Comparison of ENCODE assay signal across 13 cellular contexts in genomic region chr7:107560898-107561516, GRCh38. TPM values are rescaled to one million over a fixed set of nuclear protein-coding genes. Genes with fewer than 3 reads are reported as not detected.
A peak's percentile ranks its signal among the peaks of the same experiment; 100 is the strongest.
DNase-seq lines count a peak whose midpoint lies in the region; TF ChIP-seq lines count a peak whose summit lies in the region.
"Had no signal": no experiment of that assay in that cellular context is flagged by ENCODE, and none has a peak within 500 bp of the region (broad histone marks: within the 10 kb centered on the region; RNA-seq: fewer than 3 reads in every experiment).

No MANE protein-coding gene starts in this region.

- DNase-seq in activated CD4-positive, alpha-beta T cell treated with anti-CD3 and anti-CD28 coated beads, Interleukin-2, amount 10 ng/mL, durations not matched to agents 7 days and 5 days: peak; percentile 58
- DNase-seq in activated CD4-positive, alpha-beta T cell treated with anti-CD3 and anti-CD28 coated beads for 48 hours: no peak
- DNase-seq in dermis blood vessel endothelial cell (peak; percentile 38), vagina (ENCODE audit: extremely low spot score in 2 of 2) (no peak), H4 (ENCODE audit: low spot score) (no peak), NCI-H1048 (lab: John Stamatoyannopoulos, UW) (no peak)
- DNase-seq: ACHN, dorsolateral prefrontal cortex, NCI-H1417, posterior cingulate gyrus had no signal

- H3K36me3 Mint-ChIP-seq in activated CD4-positive, alpha-beta T cell treated with anti-CD3 and anti-CD28 coated beads, Interleukin-2, amount 10 ng/mL, durations not matched to agents 7 days and 5 days (ENCODE audit: low read depth): peaks cover 20% of the 10 kb centered on the region

- intact Hi-C loops in vagina (cut with DNase I): no loop called here

- H3K27ac ChIP-seq in SU-DHL-6 (ENCODE audit: low read depth, low read length): no peak overlapping the region
- peak overlapping the region in 12 of 21 experiments; percentile 1 to 79 (median 58) for H3K27ac ChIP-seq in skin epidermis
- no peak overlapping the region for H3K27ac ChIP-seq in vagina

- H3K9me3 ChIP-seq in SU-DHL-6 (ENCODE audit: insufficient read depth, low read length) (no peaks in the 10 kb centered on the region), vagina (no peaks in the 10 kb centered on the region)
- H3K9me3 ChIP-seq: Peyer's patch had no signal

- H3K4me2 ChIP-seq in SU-DHL-6 (ENCODE audit: low read depth, low read length, poor library complexity, severe bottlenecking): peak overlapping the region; percentile 33

- POLR2A ChIA-PET in activated CD4-positive, alpha-beta T cell treated with anti-CD3 and anti-CD28 coated beads, Interleukin-2, amount 10 ng/mL, durations not matched to agents 7 days and 5 days (lab: Charles Lee): interaction anchor here (0.7 kb wide), 1 partner anchor 101 kb away, joined by 3 read pairs; no protein-coding TSS in a partner anchor

- H3K4me1 ChIP-seq in vagina: peaks cover 57% of the 10 kb centered on the region

- no peak overlapping the region for H3K9ac ChIP-seq in SU-DHL-6 (ENCODE audit: low read length)

- H3K4me3 Mint-ChIP-seq in activated CD4-positive, alpha-beta T cell treated with anti-CD3 and anti-CD28 coated beads, Interleukin-2, amount 10 ng/mL, durations not matched to agents 7 days and 5 days: peak overlapping the region; percentile 50

- peak overlapping the region; percentile 83 for H3K27ac Mint-ChIP-seq in activated CD4-positive, alpha-beta T cell treated with anti-CD3 and anti-CD28 coated beads, Interleukin-2, amount 10 ng/mL, durations not matched to agents 7 days and 5 days

- no peaks in the 10 kb centered on the region for H3F3A ChIP-seq in SU-DHL-6 (ENCODE audit: insufficient read depth)

- TF ChIP-seq POLR2A in vagina (IDR thresholded peaks at IDR 0.05): no peak

- no peaks in the 10 kb centered on the region for H3K9me3 Mint-ChIP-seq in activated CD4-positive, alpha-beta T cell treated with anti-CD3 and anti-CD28 coated beads, Interleukin-2, amount 10 ng/mL, durations not matched to agents 7 days and 5 days

- H3K79me2 ChIP-seq in SU-DHL-6 (ENCODE audit: insufficient read depth, low read length): peaks cover 43% of the 10 kb centered on the region

- H3K27me3 Mint-ChIP-seq in activated CD4-positive, alpha-beta T cell treated with anti-CD3 and anti-CD28 coated beads, Interleukin-2, amount 10 ng/mL, durations not matched to agents 7 days and 5 days: no peaks in the 10 kb centered on the region

- no peaks in the 10 kb centered on the region for H3K27me3 ChIP-seq in SU-DHL-6 (ENCODE audit: low read length)
- no peaks in the 10 kb centered on the region for H3K27me3 ChIP-seq in vagina
- H3K27me3 ChIP-seq: dorsolateral prefrontal cortex, Peyer's patch had no signal

- peaks cover 60% of the 10 kb centered on the region for H3K4me1 Mint-ChIP-seq in activated CD4-positive, alpha-beta T cell treated with anti-CD3 and anti-CD28 coated beads, Interleukin-2, amount 10 ng/mL, durations not matched to agents 7 days and 5 days

- H3K9me2 ChIP-seq in SU-DHL-6 (replicated peaks; ENCODE audit: insufficient read depth, low read length): no peaks in the 10 kb centered on the region

- no peaks in the 10 kb centered on the region for H4K20me1 ChIP-seq in SU-DHL-6 (ENCODE audit: low read depth, low read length)

- CTCF ChIA-PET in activated CD4-positive, alpha-beta T cell treated with anti-CD3 and anti-CD28 coated beads, Interleukin-2, amount 10 ng/mL, durations not matched to agents 7 days and 5 days (lab: Charles Lee): no interaction called here

- peaks cover 6% of the 10 kb centered on the region; the same call in 1 of the 2 replicates for H3K36me3 ChIP-seq in SU-DHL-6 (ENCODE audit: low read length)
- H3K36me3 ChIP-seq in vagina: peaks cover 0 to 7% of the 10 kb centered on the region in 2 donors

- no peak for TF ChIP-seq CTCF in SU-DHL-6 (IDR thresholded peaks at IDR 0.05; ENCODE audit: insufficient read depth, low read length, poor library complexity, severe bottlenecking)
- TF ChIP-seq CTCF in vagina (IDR thresholded peaks at IDR 0.05): no peak

- H2AFZ ChIP-seq in SU-DHL-6 (ENCODE audit: low read depth, low read length, severe bottlenecking): no peak overlapping the region

- H3K4me3 ChIP-seq in SU-DHL-6 (ENCODE audit: insufficient read depth, low read length, poor library complexity, severe bottlenecking): no peak overlapping the region
- H3K4me3 ChIP-seq in skin epidermis: no peak overlapping the region
- no peak overlapping the region for H3K4me3 ChIP-seq in vagina
- H3K4me3 ChIP-seq: Peyer's patch had no signal

RNA-seq across cellular contexts. Expression of gene COG5, which starts 2.7 kb away (rescaled TPM):
- total RNA-seq in activated CD4-positive, alpha-beta T cell treated with anti-CD3 and anti-CD28 coated beads, Interleukin-2, amount 10 ng/mL, durations not matched to agents 7 days and 5 days: 10 to 100 TPM; 29.2 to 30.7 TPM
- total RNA-seq in dermis blood vessel endothelial cell (34.7 and 59.9 TPM in 2 replicates), vagina (55.2 TPM)
- 33.0 and 41.7 TPM in 2 replicates for total RNA-seq in H4 (2014; rRNA removed; shearing (Covaris generic))

RNA-seq across cellular contexts. Expression of gene DUS4L, which starts 2.8 kb away (rescaled TPM):
- total RNA-seq in activated CD4-positive, alpha-beta T cell treated with anti-CD3 and anti-CD28 coated beads, Interleukin-2, amount 10 ng/mL, durations not matched to agents 7 days and 5 days: 1 to 10 TPM; 7.9 to 9.9 TPM
- total RNA-seq in dermis blood vessel endothelial cell: 4.9 and 6.1 TPM in 2 replicates
- 1.5 TPM for total RNA-seq in vagina
- total RNA-seq in H4 (2014; rRNA removed; shearing (Covaris generic)): 13.3 and 14.8 TPM in 2 replicates

RNA-seq across cellular contexts. Expression of gene BCAP29, which starts 19.0 kb away (rescaled TPM):
- total RNA-seq in activated CD4-positive, alpha-beta T cell treated with anti-CD3 and anti-CD28 coated beads, Interleukin-2, amount 10 ng/mL, durations not matched to agents 7 days and 5 days: 10 to 100 TPM; 29.9 to 37.4 TPM
- total RNA-seq in dermis blood vessel endothelial cell: 98.2 and 109 TPM in 2 replicates
- total RNA-seq in vagina: 92.1 TPM
- 122 and 171 TPM in 2 replicates for total RNA-seq in H4 (2014; rRNA removed; shearing (Covaris generic))

Comparison
In these comparisons a context has a peak if more than half of its experiments do, and no peak if none do; other contexts are left out.
1. DNase-seq: peak in activated CD4-positive, alpha-beta T cell treated with anti-CD3 and anti-CD28 coated beads, Interleukin-2, amount 10 ng/mL, durations not matched to agents 7 days and 5 days (single experiment) and dermis blood vessel endothelial cell (single experiment); none in activated CD4-positive, alpha-beta T cell treated with anti-CD3 and anti-CD28 coated beads for 48 hours (single experiment), vagina (0 of 2), H4 (single experiment) and NCI-H1048 (single experiment).
2. H3K27ac ChIP-seq: peak in skin epidermis (12 of 21); none in SU-DHL-6 (single experiment) and vagina (single experiment).